Comparison of ENCODE assay signal across 12 cellular contexts in genomic region chr16:8887952-8888560, GRCh38. TPM values are rescaled to one million over a fixed set of nuclear protein-coding genes. Genes with fewer than 3 reads are reported as not detected.
DNase-seq lines count a peak whose midpoint lies in the region; ATAC-seq and TF ChIP-seq lines count a peak whose summit lies in the region.
"Had no signal": no experiment of that assay in that cellular context is flagged by ENCODE, and none has a peak within 500 bp of the region (broad histone marks: within the 10 kb centered on the region; RNA-seq: fewer than 3 reads in every experiment).

No MANE protein-coding gene starts in this region.

- H3K4me3 ChIP-seq in dorsolateral prefrontal cortex (no peak overlapping the region), lower lobe of right lung (no peak overlapping the region)

- peaks cover 37% of the 10 kb centered on the region for H3K36me3 Mint-ChIP-seq in CD4-positive, alpha-beta T cell (ENCODE audit: low read depth)
- H3K36me3 Mint-ChIP-seq in activated CD4-positive, alpha-beta T cell treated with anti-CD3 and anti-CD28 coated beads, Interleukin-2, amount 10 ng/mL, durations not matched to agents 24 days and 14 days (ENCODE audit: low read depth): peaks cover 36% of the 10 kb centered on the region

- intact Hi-C loops in dorsolateral prefrontal cortex (cut with DNase I): loop anchor here in 1 of 2 donors (10.0 kb wide), 1 partner anchor 127 kb away; no protein-coding TSS in a partner anchor
- intact Hi-C loops in lower lobe of right lung (cut with DNase I): no loop called here
- intact Hi-C loops in CD4-positive, alpha-beta T cell (cut with DNase I, micrococcal nuclease): no loop called here
- intact Hi-C loops in activated CD4-positive, alpha-beta T cell treated with anti-CD3 and anti-CD28 coated beads, Interleukin-2, amount 10 ng/mL, durations not matched to agents 24 days and 14 days (cut with micrococcal nuclease): no loop called here

- no peaks in the 10 kb centered on the region for H3K27me3 ChIP-seq in dorsolateral prefrontal cortex
- H3K27me3 ChIP-seq in lower lobe of right lung (ENCODE audit: low read depth): peaks cover 13% of the 10 kb centered on the region
- no peaks in the 10 kb centered on the region for H3K27me3 ChIP-seq in CD4-positive, alpha-beta T cell (ENCODE audit: control insufficient read depth, insufficient read depth, low read length)

- H3K9me3 ChIP-seq in lower lobe of right lung: no peaks in the 10 kb centered on the region
- no peaks in the 10 kb centered on the region for H3K9me3 ChIP-seq in CD4-positive, alpha-beta T cell (ENCODE audit: control insufficient read depth, low read length)

- no peak for ATAC-seq in lower lobe of right lung
- ATAC-seq in CD4-positive, alpha-beta T cell (ENCODE audit: poor library complexity): no peak

- DNase-seq in A172 (ENCODE audit: low spot score): peak; percentile 62
- peak; percentile 54 for DNase-seq in NCI-H2029 (lab: John Stamatoyannopoulos, UW)
- DNase-seq in dorsolateral prefrontal cortex: peak; percentile 69 to 95 (median 83)
- peak; percentile 48 for DNase-seq in lower lobe of right lung
- DNase-seq in NCI-H510A treated with DMSO at 0.1 percent for 48 hours (lab: John Stamatoyannopoulos, UW): no peak
- DNase-seq in CD4-positive, alpha-beta T cell: no peak
- DNase-seq in activated CD4-positive, alpha-beta T cell treated with anti-CD3 and anti-CD28 coated beads, Interleukin-2, amount 10 ng/mL, durations not matched to agents 24 days and 14 days: no peak
- DNase-seq in NCI-H1105 (lab: John Stamatoyannopoulos, UW): no peak
- DNase-seq: activated B cell treated with CpG ODN at 0.5 μM for 24 hours, H7 had no signal

- H3K4me1 Mint-ChIP-seq in CD4-positive, alpha-beta T cell (ENCODE audit: low read depth): peaks cover 25% of the 10 kb centered on the region
- peaks cover 3% of the 10 kb centered on the region for H3K4me1 Mint-ChIP-seq in activated CD4-positive, alpha-beta T cell treated with anti-CD3 and anti-CD28 coated beads, Interleukin-2, amount 10 ng/mL, durations not matched to agents 24 days and 14 days

- peaks cover 12% of the 10 kb centered on the region for H3K4me1 ChIP-seq in lower lobe of right lung

- CTCF ChIA-PET in CD4-positive, alpha-beta T cell (lab: Charles Lee): no interaction called here

- H3K27ac ChIP-seq in dorsolateral prefrontal cortex: peak overlapping the region in 54 of 59 donors; percentile 8 to 86 (median 68)
- no peak overlapping the region for H3K27ac ChIP-seq in lower lobe of right lung
- H3K27ac ChIP-seq in CD4-positive, alpha-beta T cell (ENCODE audit: low read depth, low read length): no peak overlapping the region
- H3K27ac ChIP-seq: HL-60 had no signal

- POLR2A ChIA-PET in CD4-positive, alpha-beta T cell (lab: Charles Lee): no interaction called here

- H3K27ac Mint-ChIP-seq in CD4-positive, alpha-beta T cell: no peak overlapping the region
- no peak overlapping the region for H3K27ac Mint-ChIP-seq in activated CD4-positive, alpha-beta T cell treated with anti-CD3 and anti-CD28 coated beads, Interleukin-2, amount 10 ng/mL, durations not matched to agents 24 days and 14 days
- H3K27ac Mint-ChIP-seq: activated B cell treated with CpG ODN at 0.5 μM for 24 hours had no signal

- no peaks in the 10 kb centered on the region for H3K9me3 Mint-ChIP-seq in CD4-positive, alpha-beta T cell
- H3K9me3 Mint-ChIP-seq in activated CD4-positive, alpha-beta T cell treated with anti-CD3 and anti-CD28 coated beads, Interleukin-2, amount 10 ng/mL, durations not matched to agents 24 days and 14 days: no peaks in the 10 kb centered on the region
- H3K9me3 Mint-ChIP-seq: activated B cell treated with CpG ODN at 0.5 μM for 24 hours had no signal

- TF ChIP-seq CTCF in dorsolateral prefrontal cortex (IDR thresholded peaks at IDR 0.05 in 54 of 56, conservative IDR thresholded peaks at IDR 0.05 in 2 of 56; ENCODE audit: low read depth in 1 of 56, partially characterized antibody in 56 of 56) (no peak), lower lobe of right lung (IDR thresholded peaks at IDR 0.05) (no peak)
- no peak for TF ChIP-seq CTCF in CD4-positive, alpha-beta T cell (IDR thresholded peaks at IDR 0.05)

- peaks cover 9% of the 10 kb centered on the region for H3K27me3 Mint-ChIP-seq in CD4-positive, alpha-beta T cell
- H3K27me3 Mint-ChIP-seq in activated CD4-positive, alpha-beta T cell treated with anti-CD3 and anti-CD28 coated beads, Interleukin-2, amount 10 ng/mL, durations not matched to agents 24 days and 14 days: peaks cover 2% of the 10 kb centered on the region

- H3K36me3 ChIP-seq in lower lobe of right lung: peaks cover 37% of the 10 kb centered on the region

- no peak overlapping the region for H3K4me3 Mint-ChIP-seq in CD4-positive, alpha-beta T cell
- no peak overlapping the region for H3K4me3 Mint-ChIP-seq in activated CD4-positive, alpha-beta T cell treated with anti-CD3 and anti-CD28 coated beads, Interleukin-2, amount 10 ng/mL, durations not matched to agents 24 days and 14 days
- H3K4me3 Mint-ChIP-seq: activated B cell treated with CpG ODN at 0.5 μM for 24 hours had no signal

RNA-seq across cellular contexts. Expression of gene LITAFD, which starts 5.9 kb away (rescaled TPM):
- total RNA-seq in A172 (2014; rRNA removed; shearing (Covaris generic)): not detected in 2 replicates
- total RNA-seq in dorsolateral prefrontal cortex (1 to 10 TPM in 1 of 120 experiments, under 1 TPM in 5, not detected in 114; 0.43 to 1.6 (median 0.72) TPM), lower lobe of right lung (not detected)
- under 1 TPM in 1 of 2 experiments, not detected in 1; 0.60 TPM for total RNA-seq in CD4-positive, alpha-beta T cell
- total RNA-seq in activated CD4-positive, alpha-beta T cell treated with anti-CD3 and anti-CD28 coated beads, Interleukin-2, amount 10 ng/mL, durations not matched to agents 24 days and 14 days: not detected in 2 replicates
- total RNA-seq: activated B cell treated with CpG ODN at 0.5 μM for 24 hours, H7, omental fat pad had no signal

RNA-seq across cellular contexts. Expression of gene CARHSP1, which starts 19.2 kb away (rescaled TPM):
- total RNA-seq in A172 (2014; rRNA removed; shearing (Covaris generic)): 148 and 208 TPM in 2 replicates
- total RNA-seq in dorsolateral prefrontal cortex: 10 to 100 TPM; 19.2 to 95.1 (median 46.3) TPM
- total RNA-seq in lower lobe of right lung: 89.0 TPM
- total RNA-seq in CD4-positive, alpha-beta T cell: 10 to 100 TPM; 25.5 to 27.8 TPM
- total RNA-seq in activated CD4-positive, alpha-beta T cell treated with anti-CD3 and anti-CD28 coated beads, Interleukin-2, amount 10 ng/mL, durations not matched to agents 24 days and 14 days: 67.7 and 73.3 TPM in 2 replicates

Comparison
In these comparisons a context has a peak if more than half of its experiments do, and no peak if none do; other contexts are left out.
1. DNase-seq: peak in A172 (single experiment), NCI-H2029 (single experiment), dorsolateral prefrontal cortex (10 of 10) and lower lobe of right lung (single experiment); none in NCI-H510A treated with DMSO at 0.1 percent for 48 hours (single experiment), CD4-positive, alpha-beta T cell (0 of 10), activated CD4-positive, alpha-beta T cell treated with anti-CD3 and anti-CD28 coated beads, Interleukin-2, amount 10 ng/mL, durations not matched to agents 24 days and 14 days (single experiment) and NCI-H1105 (single experiment).
2. H3K27ac ChIP-seq: peak in dorsolateral prefrontal cortex (54 of 59); none in lower lobe of right lung (single experiment) and CD4-positive, alpha-beta T cell (single experiment).